Comparison of ENCODE assay signal across 1 cellular context in genomic region chr11:118766035-118766434, GRCh38.
TF ChIP-seq lines count a peak whose summit lies in the region.

No MANE protein-coding gene starts in this region.

TF ChIP-seq in WTC11, 78 proteins besides CTCF, POLR2A, EP300 and RAD21 (continued from another document):
- no peak for TF ChIP-seq ZMAT4 (CRISPR knock-in tag; IDR thresholded peaks at IDR 0.05)
